19 cellular contexts compared by ENCODE assay signal in genomic region chrX:46407036-46407752, GRCh38.
"Had no signal": no experiment of that assay in that cellular context is flagged by ENCODE, and none has a peak within 500 bp of the region (broad histone marks: within the 10 kb centered on the region; RNA-seq: fewer than 3 reads in every experiment).

No MANE protein-coding gene starts in this region.

- H3K36me3 ChIP-seq: ascending aorta, lower lobe of right lung, neural progenitor cell, spleen, upper lobe of right lung had no signal

- H2AFZ ChIP-seq: hepatocyte, neural progenitor cell had no signal

- H3K4me1 Mint-ChIP-seq: central memory CD8-positive, alpha-beta T cell; immature natural killer cell; naive thymus-derived CD8-positive, alpha-beta T cell; WTC11 had no signal

- H3K27ac Mint-ChIP-seq: activated naive CD4-positive, alpha-beta T cell treated with anti-CD3 and anti-CD28 coated beads, Interleukin-2, amount 50 U/mL, for 24 hours; immature natural killer cell; neural progenitor cell; WTC11 had no signal

- H3K9ac ChIP-seq: neural progenitor cell had no signal

- H3K4me3 Mint-ChIP-seq: activated naive CD4-positive, alpha-beta T cell treated with anti-CD3 and anti-CD28 coated beads, Interleukin-2, amount 50 U/mL, for 24 hours; central memory CD8-positive, alpha-beta T cell; immature natural killer cell; naive thymus-derived CD8-positive, alpha-beta T cell; neural progenitor cell; WTC11 had no signal

- H3K4me2 ChIP-seq: hepatocyte, neural progenitor cell had no signal

- ATAC-seq: left lobe of liver; lower lobe of right lung; naive thymus-derived CD8-positive, alpha-beta T cell; sciatic nerve; upper lobe of right lung; WTC11 had no signal

- DNase-seq: activated gamma-delta T cell treated with Interleukin-2 at 50 U/mL for 16 hours; activated T-cell treated with anti-CD3 and anti-CD28 coated beads, Interleukin-2, amount 50 U/mL, for 1 hour; immature natural killer cell; lower lobe of right lung; naive thymus-derived CD8-positive, alpha-beta T cell; spleen; stimulated activated CD4-positive, alpha-beta T cell treated with anti-CD3 and anti-CD28 coated beads, Interleukin-4, amount 100 ng/mL, for 1 hour; stimulated activated naive CD4-positive, alpha-beta T cell; T1000; upper lobe of right lung had no signal

- H3K4me1 ChIP-seq: ascending aorta, lower lobe of right lung, neural progenitor cell, spleen, upper lobe of right lung had no signal

- H3K27me3 ChIP-seq: ascending aorta, hepatocyte, neural progenitor cell, upper lobe of right lung had no signal

- H3K9me3 ChIP-seq: ascending aorta, lower lobe of right lung, spleen, upper lobe of right lung had no signal

- H3K79me2 ChIP-seq: hepatocyte had no signal

- H3K27me3 Mint-ChIP-seq: activated naive CD4-positive, alpha-beta T cell treated with anti-CD3 and anti-CD28 coated beads, Interleukin-2, amount 50 U/mL, for 24 hours; central memory CD8-positive, alpha-beta T cell; naive thymus-derived CD8-positive, alpha-beta T cell had no signal

- H3K4me3 ChIP-seq: ascending aorta, coronary artery, hepatocyte, lower lobe of right lung, neural progenitor cell, spleen, upper lobe of right lung had no signal

- H3K27ac ChIP-seq: ascending aorta, coronary artery, hepatocyte, lower lobe of right lung, neural progenitor cell, spleen, upper lobe of right lung had no signal

- H3K36me3 Mint-ChIP-seq: activated naive CD4-positive, alpha-beta T cell treated with anti-CD3 and anti-CD28 coated beads, Interleukin-2, amount 50 U/mL, for 24 hours; immature natural killer cell; naive thymus-derived CD8-positive, alpha-beta T cell; neural progenitor cell; WTC11 had no signal
